ENCODE assay signal across 38 cellular contexts in genomic region chr1:70286453-70286852, GRCh38.
"Had no signal": no experiment of that assay in that cellular context is flagged by ENCODE, and none has a peak within 500 bp of the region (broad histone marks: within the 10 kb centered on the region; RNA-seq: fewer than 3 reads in every experiment).

No MANE protein-coding gene starts in this region.

- H3K27ac ChIP-seq: ascending aorta, cardiac muscle cell, VCaP had no signal

- ATAC-seq: activated CD8-positive, alpha-beta memory T cell treated with anti-CD3 and anti-CD28 coated beads, Interleukin-2, amount 10 ng/mL, durations not matched to agents 7 days and 5 days; activated CD8-positive, alpha-beta T cell treated with anti-CD3 and anti-CD28 coated beads, Interleukin-2, amount 10 ng/mL, durations not matched to agents 7 days and 5 days; activated naive CD8-positive, alpha-beta T cell treated with anti-CD3 and anti-CD28 coated beads, Interleukin-2, amount 50 U/mL, for 24 hours had no signal

- H3K4me3 Mint-ChIP-seq: activated B cell treated with CpG ODN at 0.5 μM for 24 hours; activated CD4-positive, alpha-beta memory T cell treated with anti-CD3 and anti-CD28 coated beads for 36 hours; activated CD4-positive, alpha-beta T cell treated with anti-CD3 and anti-CD28 coated beads, Interleukin-2, amount 10 ng/mL, durations not matched to agents 24 days and 14 days; activated CD8-positive, alpha-beta memory T cell treated with anti-CD3 and anti-CD28 coated beads, Interleukin-2, amount 10 ng/mL, durations not matched to agents 7 days and 5 days; activated CD8-positive, alpha-beta T cell treated with anti-CD3 and anti-CD28 coated beads, Interleukin-2, amount 10 ng/mL, durations not matched to agents 7 days and 5 days; activated naive CD4-positive, alpha-beta T cell treated with anti-CD3 and anti-CD28 coated beads, Interleukin-2, amount 10 ng/mL, durations not matched to agents 7 days and 5 days; activated naive CD4-positive, alpha-beta T cell treated with anti-CD3 and anti-CD28 coated beads, Interleukin-2, amount 50 U/mL, for 24 hours; activated naive CD8-positive, alpha-beta T cell; activated naive CD8-positive, alpha-beta T cell treated with anti-CD3 and anti-CD28 coated beads, Interleukin-2, amount 10 ng/mL, durations not matched to agents 7 days and 5 days; activated naive CD8-positive, alpha-beta T cell treated with anti-CD3 and anti-CD28 coated beads, Interleukin-2, amount 50 U/mL, for 24 hours; activated T-cell treated with anti-CD3 and anti-CD28 coated beads, Interleukin-2, amount 50 U/mL, for 24 hours; brain; central memory CD8-positive, alpha-beta T cell; T-helper 1 cell treated with Interleukin-12 subunit alpha and Interleukin-12 subunit beta and Interleukin-4 antibody, amounts not matched to agents 30 μg/mL and 1 μg/mL, for 36 hours; T-helper 2 cell treated with Interferon-gamma antibody and Interleukin-4, amounts not matched to agents 5 μg/mL and 100 μg/mL, for 36 hours had no signal

- H3K27ac Mint-ChIP-seq: activated B cell treated with CpG ODN at 0.5 μM for 24 hours; activated CD4-positive, alpha-beta memory T cell treated with anti-CD3 and anti-CD28 coated beads for 36 hours; activated CD4-positive, alpha-beta T cell treated with anti-CD3 and anti-CD28 coated beads, Interleukin-2, amount 10 ng/mL, durations not matched to agents 24 days and 14 days; activated CD8-positive, alpha-beta memory T cell treated with anti-CD3 and anti-CD28 coated beads, Interleukin-2, amount 10 ng/mL, durations not matched to agents 7 days and 5 days; activated CD8-positive, alpha-beta T cell treated with anti-CD3 and anti-CD28 coated beads, Interleukin-2, amount 10 ng/mL, durations not matched to agents 7 days and 5 days; activated naive CD4-positive, alpha-beta T cell treated with anti-CD3 and anti-CD28 coated beads, Interleukin-2, amount 10 ng/mL, durations not matched to agents 7 days and 5 days; activated naive CD4-positive, alpha-beta T cell treated with anti-CD3 and anti-CD28 coated beads, Interleukin-2, amount 50 U/mL, for 24 hours; activated naive CD8-positive, alpha-beta T cell; activated naive CD8-positive, alpha-beta T cell treated with anti-CD3 and anti-CD28 coated beads, Interleukin-2, amount 10 ng/mL, durations not matched to agents 7 days and 5 days; activated naive CD8-positive, alpha-beta T cell treated with anti-CD3 and anti-CD28 coated beads, Interleukin-2, amount 50 U/mL, for 24 hours; activated T-cell treated with anti-CD3 and anti-CD28 coated beads, Interleukin-2, amount 50 U/mL, for 24 hours; activated T-helper 2 cell treated with anti-CD3 and anti-CD28 coated beads, Interferon-gamma antibody, Interleukin-2, Interleukin-4, amounts not matched to agents 10 μg/mL and 5 μg/mL and 100 μg/mL, durations not matched to agents 14 hours and 24 hours and 36 hours; brain; T-helper 1 cell treated with Interleukin-12 subunit alpha and Interleukin-12 subunit beta and Interleukin-4 antibody, amounts not matched to agents 30 μg/mL and 1 μg/mL, for 36 hours; T-helper 2 cell treated with Interferon-gamma antibody and Interleukin-4, amounts not matched to agents 5 μg/mL and 100 μg/mL, for 36 hours had no signal

- H3K4me1 Mint-ChIP-seq: activated B cell treated with CpG ODN at 0.5 μM for 24 hours; activated CD4-positive, alpha-beta T cell treated with anti-CD3 and anti-CD28 coated beads, Interleukin-2, amount 10 ng/mL, durations not matched to agents 24 days and 14 days; activated CD8-positive, alpha-beta memory T cell treated with anti-CD3 and anti-CD28 coated beads, Interleukin-2, amount 10 ng/mL, durations not matched to agents 7 days and 5 days; activated naive CD4-positive, alpha-beta T cell treated with anti-CD3 and anti-CD28 coated beads, Interleukin-2, amount 10 ng/mL, durations not matched to agents 7 days and 5 days; activated naive CD4-positive, alpha-beta T cell treated with anti-CD3 and anti-CD28 coated beads, Interleukin-2, amount 50 U/mL, for 24 hours; activated naive CD8-positive, alpha-beta T cell treated with anti-CD3 and anti-CD28 coated beads, Interleukin-2, amount 10 ng/mL, durations not matched to agents 7 days and 5 days; activated naive CD8-positive, alpha-beta T cell treated with anti-CD3 and anti-CD28 coated beads, Interleukin-2, amount 50 U/mL, for 24 hours; brain; central memory CD8-positive, alpha-beta T cell had no signal

- H3K27me3 Mint-ChIP-seq: activated B cell treated with CpG ODN at 0.5 μM for 24 hours; activated CD4-positive, alpha-beta memory T cell treated with anti-CD3 and anti-CD28 coated beads for 36 hours; activated CD4-positive, alpha-beta T cell treated with anti-CD3 and anti-CD28 coated beads, Interleukin-2, amount 10 ng/mL, durations not matched to agents 24 days and 14 days; activated CD8-positive, alpha-beta memory T cell treated with anti-CD3 and anti-CD28 coated beads, Interleukin-2, amount 10 ng/mL, durations not matched to agents 7 days and 5 days; activated naive CD4-positive, alpha-beta T cell treated with anti-CD3 and anti-CD28 coated beads, Interleukin-2, amount 10 ng/mL, durations not matched to agents 7 days and 5 days; activated naive CD4-positive, alpha-beta T cell treated with anti-CD3 and anti-CD28 coated beads, Interleukin-2, amount 50 U/mL, for 24 hours; activated naive CD8-positive, alpha-beta T cell; activated naive CD8-positive, alpha-beta T cell treated with anti-CD3 and anti-CD28 coated beads, Interleukin-2, amount 10 ng/mL, durations not matched to agents 7 days and 5 days; activated naive CD8-positive, alpha-beta T cell treated with anti-CD3 and anti-CD28 coated beads, Interleukin-2, amount 50 U/mL, for 24 hours; activated T-cell treated with anti-CD3 and anti-CD28 coated beads, Interleukin-2, amount 50 U/mL, for 24 hours; brain; central memory CD8-positive, alpha-beta T cell had no signal

- H3K27me3 ChIP-seq: ascending aorta, cardiac muscle cell had no signal

- H3K9me3 Mint-ChIP-seq: activated B cell treated with CpG ODN at 0.5 μM for 24 hours; activated CD4-positive, alpha-beta memory T cell treated with anti-CD3 and anti-CD28 coated beads for 36 hours; activated CD4-positive, alpha-beta T cell treated with anti-CD3 and anti-CD28 coated beads, Interleukin-2, amount 10 ng/mL, durations not matched to agents 24 days and 14 days; activated naive CD4-positive, alpha-beta T cell treated with anti-CD3 and anti-CD28 coated beads, Interleukin-2, amount 10 ng/mL, durations not matched to agents 7 days and 5 days; activated naive CD4-positive, alpha-beta T cell treated with anti-CD3 and anti-CD28 coated beads, Interleukin-2, amount 50 U/mL, for 24 hours; activated naive CD8-positive, alpha-beta T cell treated with anti-CD3 and anti-CD28 coated beads, Interleukin-2, amount 10 ng/mL, durations not matched to agents 7 days and 5 days; activated naive CD8-positive, alpha-beta T cell treated with anti-CD3 and anti-CD28 coated beads, Interleukin-2, amount 50 U/mL, for 24 hours; activated T-cell treated with anti-CD3 and anti-CD28 coated beads, Interleukin-2, amount 50 U/mL, for 24 hours; activated T-helper 2 cell treated with anti-CD3 and anti-CD28 coated beads, Interferon-gamma antibody, Interleukin-2, Interleukin-4, amounts not matched to agents 10 μg/mL and 5 μg/mL and 100 μg/mL, durations not matched to agents 14 hours and 24 hours and 36 hours; brain; central memory CD8-positive, alpha-beta T cell; T-helper 1 cell treated with Interleukin-12 subunit alpha and Interleukin-12 subunit beta and Interleukin-4 antibody, amounts not matched to agents 30 μg/mL and 1 μg/mL, for 36 hours; T-helper 2 cell treated with Interferon-gamma antibody and Interleukin-4, amounts not matched to agents 5 μg/mL and 100 μg/mL, for 36 hours had no signal

- H3K4me1 ChIP-seq: ascending aorta had no signal

- H3K9me3 ChIP-seq: ascending aorta had no signal

- H3K4me3 ChIP-seq: ascending aorta, cardiac muscle cell had no signal

- FAIRE-seq: bronchial epithelial cell, TTC549 had no signal

- DNase-seq: activated B cell treated with CpG ODN at 0.5 μM for 24 hours; activated CD4-positive, alpha-beta memory T cell treated with anti-CD3 and anti-CD28 coated beads for 36 hours; activated CD4-positive, alpha-beta T cell treated with anti-CD3 and anti-CD28 coated beads for 4 hours; activated CD4-positive, alpha-beta T cell treated with anti-CD3 and anti-CD28 coated beads, Interleukin-2, amount 10 ng/mL, durations not matched to agents 24 days and 14 days; activated CD4-positive, alpha-beta T cell treated with anti-CD3 and anti-CD28 coated beads, Interleukin-2, amount 50 U/mL, for 1 hour; activated CD4-positive, alpha-beta T cell treated with anti-CD3 and anti-CD28 coated beads, Interleukin-2, amount 50 U/mL, for 4 hours; activated CD4-positive, CD25-positive, alpha-beta regulatory T cell treated with anti-CD3 and anti-CD28 coated beads, Interleukin-2, amount 50 U/mL, for 72 hours; activated CD8-positive, alpha-beta memory T cell treated with anti-CD3 and anti-CD28 coated beads for 24 hours; activated CD8-positive, alpha-beta memory T cell treated with anti-CD3 and anti-CD28 coated beads, Interleukin-2, amount 10 ng/mL, durations not matched to agents 7 days and 5 days; activated CD8-positive, alpha-beta memory T cell treated with anti-CD3 and anti-CD28 coated beads, Interleukin-2, amount 50 U/mL, for 48 hours; activated CD8-positive, alpha-beta T cell treated with anti-CD3 and anti-CD28 coated beads, Interleukin-2, amount 10 ng/mL, durations not matched to agents 7 days and 5 days; activated effector memory CD4-positive, alpha-beta T cell treated with Interleukin-2 at 50 U/mL for 16 hours; activated gamma-delta T cell; activated naive CD4-positive, alpha-beta T cell treated with anti-CD3 and anti-CD28 coated beads, Interleukin-2, amount 10 ng/mL, durations not matched to agents 7 days and 5 days; activated naive CD4-positive, alpha-beta T cell treated with Interleukin-2 at 50 U/mL for 16 hours; activated naive CD8-positive, alpha-beta T cell treated with anti-CD3 and anti-CD28 coated beads, Interleukin-2, amount 10 ng/mL, durations not matched to agents 7 days and 5 days; activated naive CD8-positive, alpha-beta T cell treated with anti-CD3 and anti-CD28 coated beads, Interleukin-2, amount 50 U/mL, for 24 hours; activated T-cell treated with anti-CD3 and anti-CD28 coated beads, Interleukin-2, amount 50 U/mL, for 24 hours; activated T-cell treated with anti-CD3 and anti-CD28 coated beads, Interleukin-2, amount 50 U/mL, for 48 hours; amygdala; anterior cingulate cortex; caudate nucleus; cerebellar nuclear complex; T-helper 1 cell; T-helper 2 cell; T-helper 9 cell had no signal
